In the genomic region with DNA sequence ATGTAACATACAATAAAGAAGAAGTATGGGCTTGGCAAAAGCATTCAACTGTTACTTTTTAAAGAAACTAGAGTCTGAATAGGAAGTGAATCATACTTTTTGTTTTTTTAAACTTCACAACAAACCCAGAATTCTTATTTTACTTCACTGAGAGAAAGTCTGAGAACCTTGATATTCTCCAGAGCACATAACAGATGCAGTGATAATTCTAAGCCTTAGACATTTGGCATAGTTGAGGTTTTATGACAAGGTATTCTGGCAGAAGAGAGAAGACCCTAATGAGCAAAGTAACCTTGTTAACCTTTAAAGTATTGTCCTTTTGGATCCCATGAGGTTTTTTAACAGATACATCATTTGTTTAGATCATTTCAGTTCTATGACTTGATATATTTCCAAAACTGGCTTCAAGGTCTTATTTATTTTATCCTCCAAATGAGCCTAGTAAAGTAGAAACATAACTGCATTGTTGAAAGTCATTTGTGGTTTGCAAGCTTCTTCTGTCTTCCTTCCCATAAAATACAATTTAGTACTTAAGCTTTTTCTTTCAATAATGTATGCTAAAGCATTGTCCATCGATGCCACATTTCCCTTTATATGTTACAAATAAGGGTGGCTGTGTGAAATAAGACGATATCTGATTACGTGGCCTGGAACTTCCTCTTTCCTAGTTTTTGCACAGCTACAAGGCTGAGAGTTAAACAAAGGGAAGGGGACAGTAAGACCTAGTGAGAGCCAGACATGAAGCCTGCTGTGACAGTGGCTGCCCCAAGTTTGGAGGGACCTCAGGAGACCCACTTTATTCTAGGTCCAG, we compare ENCODE assay signal across 15 cellular contexts.
DNase-seq lines count a peak whose midpoint lies in the region; ATAC-seq, FAIRE-seq and TF ChIP-seq lines count a peak whose summit lies in the region.
"Had no signal": no experiment of that assay in that cellular context is flagged by ENCODE, and none has a peak within 500 bp of the region (broad histone marks: within the 10 kb centered on the region; RNA-seq: fewer than 3 reads in every experiment).

No MANE protein-coding gene starts in this region.

- no TSS peak for BruUV-seq in IMR-90 (replicated peaks; lab: Mats Ljungman, UMichigan)

- FAIRE-seq in astrocyte (lab: Jason Lieb, UNC): no peak
- FAIRE-seq: D721Med had no signal

- H3K4me1 Mint-ChIP-seq in astrocyte (ENCODE audit: low read depth, unreplicated experiment): peaks cover 32% of the 10 kb centered on the region
- peaks cover 13% of the 10 kb centered on the region for H3K4me1 Mint-ChIP-seq in mesothelial cell of epicardium
- H3K4me1 Mint-ChIP-seq in CD8-positive, alpha-beta memory T cell: no peaks in the 10 kb centered on the region

- no peaks in the 10 kb centered on the region for H3K36me3 Mint-ChIP-seq in astrocyte (ENCODE audit: low read depth, unreplicated experiment)
- H3K36me3 Mint-ChIP-seq in mesothelial cell of epicardium: peaks cover 9% of the 10 kb centered on the region
- no peaks in the 10 kb centered on the region for H3K36me3 Mint-ChIP-seq in CD8-positive, alpha-beta memory T cell

- TF ChIP-seq RAD21 in IMR-90 (IDR thresholded peaks at IDR 0.05; ENCODE audit: low read length): no peak

- H2AFZ ChIP-seq in IMR-90 (replicated peaks; ENCODE audit: low read length, poor library complexity) (peak overlapping the region; percentile 75), astrocyte (ENCODE audit: low read depth, low read length) (peak overlapping the region; percentile 80)

- peak overlapping the region; percentile 88 for H2BK5ac ChIP-seq in IMR-90 (ENCODE audit: low read depth, low read length, poor library complexity, severe bottlenecking)

- CTCF ChIA-PET in IMR-90 (lab: Yijun Ruan, JAX): no interaction called here
- CTCF ChIA-PET in CD8-positive, alpha-beta memory T cell (lab: Charles Lee): no interaction called here

- H4K91ac ChIP-seq in IMR-90 (ENCODE audit: insufficient read depth, low read depth, low read length): peak overlapping the region; percentile 87

- TF ChIP-seq CTCF in IMR-90 (conservative IDR thresholded peaks at IDR 0.05; ENCODE audit: low read depth, low read length): no peak
- no peak for TF ChIP-seq CTCF in astrocyte (IDR thresholded peaks at IDR 0.05; ENCODE audit: insufficient read depth, low read depth, low read length)
- no peak for TF ChIP-seq CTCF in mesothelial cell of epicardium (IDR thresholded peaks at IDR 0.05; ENCODE audit: unreplicated experiment)

- POLR2A ChIA-PET in IMR-90 (lab: Charles Lee; ENCODE audit: unreplicated experiment): no interaction called here
- POLR2A ChIA-PET in CD8-positive, alpha-beta memory T cell (lab: Charles Lee): no interaction called here

- H3K36me3 ChIP-seq in BLaER1 treated with 17β-estradiol and CSF1 and Interleukin-3, amounts not matched to agents 10 nM and 100 nM: no peaks in the 10 kb centered on the region
- no peaks in the 10 kb centered on the region for H3K36me3 ChIP-seq in IMR-90 (ENCODE audit: control insufficient read depth, insufficient read depth, low read length)
- H3K36me3 ChIP-seq in astrocyte (ENCODE audit: insufficient read depth, low read length): no peaks in the 10 kb centered on the region
- H3K36me3 ChIP-seq in CD8-positive, alpha-beta memory T cell (ENCODE audit: insufficient read depth, low read length): no peaks in the 10 kb centered on the region
- H3K36me3 ChIP-seq: tibial nerve had no signal

- H3K23ac ChIP-seq in IMR-90 (ENCODE audit: low read depth, low read length): peak overlapping the region; percentile 90

- H3K27ac ChIP-seq in BLaER1 treated with 17β-estradiol and CSF1 and Interleukin-3, amounts not matched to agents 10 nM and 100 nM: peak overlapping the region in 8 of 11 experiments; percentile 24 to 84 (median 56); a peak in 12 of 22 replicates
- H3K27ac ChIP-seq in IMR-90 (ENCODE audit: insufficient read depth, low read length) (peak overlapping the region; percentile 57), astrocyte (ENCODE audit: low read depth, low read length) (peak overlapping the region; percentile 90)
- H3K27ac ChIP-seq in CD8-positive, alpha-beta memory T cell (ENCODE audit: low read depth, low read length): no peak overlapping the region

- H3K27me3 Mint-ChIP-seq in astrocyte (ENCODE audit: low read depth, unreplicated experiment) (no peaks in the 10 kb centered on the region), mesothelial cell of epicardium (ENCODE audit: low read depth) (no peaks in the 10 kb centered on the region)
- H3K27me3 Mint-ChIP-seq in CD8-positive, alpha-beta memory T cell: peaks cover 13 to 44% of the 10 kb centered on the region in 2 donors

- ATAC-seq in IMR-90 (ENCODE audit: low read depth) (peak; percentile 77), HG03442 (IDR thresholded peaks at IDR 0.05; ENCODE audit: unreplicated experiment) (no peak)
- ATAC-seq: activated CD8-positive, alpha-beta T cell treated with anti-CD3 and anti-CD28 coated beads, Interleukin-2, amount 10 ng/mL, durations not matched to agents 7 days and 5 days; left colon had no signal

- H4K20me1 ChIP-seq in BLaER1 treated with 17β-estradiol and CSF1 and Interleukin-3, amounts not matched to agents 10 nM and 100 nM: no peaks in the 10 kb centered on the region
- H4K20me1 ChIP-seq in IMR-90 (ENCODE audit: insufficient read depth, low read length): no peaks in the 10 kb centered on the region
- H4K20me1 ChIP-seq in astrocyte (ENCODE audit: insufficient read depth, low read length): no peaks in the 10 kb centered on the region

- peak overlapping the region; percentile 82 for H3K4ac ChIP-seq in IMR-90 (ENCODE audit: low read depth, low read length)

- H2BK120ac ChIP-seq in IMR-90 (ENCODE audit: low read depth, low read length): peak overlapping the region; percentile 95

- H3K4me3 Mint-ChIP-seq in astrocyte (ENCODE audit: unreplicated experiment): no peak overlapping the region
- no peak overlapping the region for H3K4me3 Mint-ChIP-seq in mesothelial cell of epicardium
- H3K4me3 Mint-ChIP-seq in CD8-positive, alpha-beta memory T cell: no peak overlapping the region
- H3K4me3 Mint-ChIP-seq: activated CD8-positive, alpha-beta T cell treated with anti-CD3 and anti-CD28 coated beads, Interleukin-2, amount 10 ng/mL, durations not matched to agents 7 days and 5 days had no signal

- no peaks in the 10 kb centered on the region for H3K79me2 ChIP-seq in astrocyte (ENCODE audit: insufficient read depth, low read length)

- no peak for TF ChIP-seq POLR2A in IMR-90 (IDR thresholded peaks at IDR 0.05; ENCODE audit: low read depth, low read length)

- H3K4me3 ChIP-seq in BLaER1 treated with 17β-estradiol and CSF1 and Interleukin-3, amounts not matched to agents 10 nM and 100 nM: no peak overlapping the region; a peak in 1 of 20 replicates
- H3K4me3 ChIP-seq in IMR-90 (ENCODE audit: insufficient read depth, low read depth, low read length) (no peak overlapping the region), astrocyte (ENCODE audit: insufficient read depth, low read depth, low read length) (no peak overlapping the region)
- H3K4me3 ChIP-seq in CD8-positive, alpha-beta memory T cell (ENCODE audit: low read length): no peak overlapping the region
- H3K4me3 ChIP-seq: tibial nerve had no signal

- peak overlapping the region; percentile 85 for H2AK9ac ChIP-seq in IMR-90 (replicated peaks; ENCODE audit: low read depth, low read length, poor library complexity)

- intact Hi-C loops in IMR-90 (cut with micrococcal nuclease): no loop called here

- peak overlapping the region; percentile 52 for H3K56ac ChIP-seq in IMR-90 (ENCODE audit: extremely low read depth, insufficient read depth, low read length)

- peak overlapping the region; percentile 82 for H2BK20ac ChIP-seq in IMR-90 (ENCODE audit: low read depth, low read length)

- H3K4me2 ChIP-seq in BLaER1 treated with 17β-estradiol and CSF1 and Interleukin-3, amounts not matched to agents 10 nM and 100 nM: peak overlapping the region in 8 of 11 experiments; percentile 11 to 91 (median 72); a peak in 14 of 22 replicates
- H3K4me2 ChIP-seq in IMR-90 (ENCODE audit: low read depth, low read length): peak overlapping the region; percentile 50; the same call in 1 of the 2 replicates
- peak overlapping the region; percentile 52 for H3K4me2 ChIP-seq in astrocyte (ENCODE audit: low read length)

- H3K9ac ChIP-seq in BLaER1 treated with 17β-estradiol and CSF1 and Interleukin-3, amounts not matched to agents 10 nM and 100 nM: peak overlapping the region in 4 of 11 experiments; percentile 33 to 68 (median 60); a peak in 7 of 22 replicates
- no peak overlapping the region for H3K9ac ChIP-seq in IMR-90 (ENCODE audit: low read depth, low read length)
- H3K9ac ChIP-seq in astrocyte (ENCODE audit: low read length): peak overlapping the region; percentile 59

- H4K5ac ChIP-seq in IMR-90 (ENCODE audit: low read depth, low read length): peak overlapping the region; percentile 89; the same call in 1 of the 2 replicates

- H3K27ac Mint-ChIP-seq in astrocyte (ENCODE audit: unreplicated experiment) (peak overlapping the region; percentile 71), mesothelial cell of epicardium (peak overlapping the region; percentile 73)
- no peak overlapping the region for H3K27ac Mint-ChIP-seq in CD8-positive, alpha-beta memory T cell
- H3K27ac Mint-ChIP-seq: activated CD8-positive, alpha-beta T cell treated with anti-CD3 and anti-CD28 coated beads, Interleukin-2, amount 10 ng/mL, durations not matched to agents 7 days and 5 days had no signal

- H3K14ac ChIP-seq in IMR-90 (replicated peaks; ENCODE audit: low read depth, low read length): peak overlapping the region; percentile 59

- in situ Hi-C loops in IMR-90 (cut with MboI; ENCODE audit: low sequenced_read_pairs): no loop called here

- peaks cover 0 to 44% (median 23%) of the 10 kb centered on the region in 10 experiments; a peak in 14 of 20 replicates for H3K4me1 ChIP-seq in BLaER1 treated with 17β-estradiol and CSF1 and Interleukin-3, amounts not matched to agents 10 nM and 100 nM
- H3K4me1 ChIP-seq in IMR-90 (ENCODE audit: control insufficient read depth, insufficient read depth, low read length) (peaks cover 12% of the 10 kb centered on the region), astrocyte (ENCODE audit: insufficient read depth, low read length) (peaks cover 29% of the 10 kb centered on the region)
- H3K4me1 ChIP-seq in CD8-positive, alpha-beta memory T cell (ENCODE audit: insufficient read depth, low read length): no peaks in the 10 kb centered on the region

- DNase-seq in IMR-90 (peak; percentile 74), astrocyte (ENCODE audit: low read depth) (peak; percentile 86), mesothelial cell of epicardium (ENCODE audit: low spot score in 2 of 2, unreplicated experiment in 2 of 2) (no peak), cerebellum (ENCODE audit: low spot score) (no peak)
- DNase-seq in stimulated activated CD4-positive, alpha-beta T cell treated with anti-CD3 and anti-CD28 coated beads, Interleukin-12 subunit alpha, Interleukin-12 subunit beta, amount 100 ng/mL, for 4 hours: no peak
- DNase-seq in CD8-positive, alpha-beta memory T cell: no peak
- DNase-seq: activated CD8-positive, alpha-beta T cell treated with anti-CD3 and anti-CD28 coated beads, Interleukin-2, amount 10 ng/mL, durations not matched to agents 7 days and 5 days; cortex of kidney; left colon; NCI-H69; stimulated activated CD4-positive, alpha-beta T cell treated with anti-CD3 and anti-CD28 coated beads, Interleukin-15, amount 100 ng/mL, for 24 hours had no signal

- H3K9me3 Mint-ChIP-seq in astrocyte (ENCODE audit: unreplicated experiment) (peaks cover 10% of the 10 kb centered on the region), mesothelial cell of epicardium (peaks cover 24% of the 10 kb centered on the region)
- H3K9me3 Mint-ChIP-seq in CD8-positive, alpha-beta memory T cell: peaks cover 0 to 4% (median 2%) of the 10 kb centered on the region in 5 donors

- peak overlapping the region; percentile 94 for H2BK15ac ChIP-seq in IMR-90 (ENCODE audit: low read depth, low read length)

- peak overlapping the region; percentile 59 for H2AK5ac ChIP-seq in IMR-90 (ENCODE audit: low read depth, low read length)

- H3K27me3 ChIP-seq in BLaER1 treated with 17β-estradiol and CSF1 and Interleukin-3, amounts not matched to agents 10 nM and 100 nM: no peaks in the 10 kb centered on the region
- no peaks in the 10 kb centered on the region for H3K27me3 ChIP-seq in IMR-90 (ENCODE audit: control insufficient read depth, insufficient read depth, low read length)
- no peaks in the 10 kb centered on the region for H3K27me3 ChIP-seq in astrocyte (ENCODE audit: insufficient read depth, low read length)
- H3K27me3 ChIP-seq in CD8-positive, alpha-beta memory T cell (ENCODE audit: insufficient read depth, low read length, poor library complexity, severe bottlenecking): no peaks in the 10 kb centered on the region
- H3K27me3 ChIP-seq: tibial nerve had no signal

- H3K9me1 ChIP-seq in IMR-90 (ENCODE audit: insufficient read depth, low read length): peaks cover 5% of the 10 kb centered on the region

- H3K18ac ChIP-seq in IMR-90 (ENCODE audit: low read depth, low read length): peak overlapping the region; percentile 93

- WGBS in IMR-90 (ENCODE audit: extremely low coverage in 2 of 2, insufficient read length in 1 of 2), 2 experiments: no CpG with 5 or more reads among the region's 3 CpGs

- H3K79me1 ChIP-seq in IMR-90 (ENCODE audit: low read depth in 1 of 2, low read length in 2 of 2): no peaks in the 10 kb centered on the region

- H3K9me3 ChIP-seq in BLaER1 treated with 17β-estradiol and CSF1 and Interleukin-3, amounts not matched to agents 10 nM and 100 nM (replicated peaks in 1 of 11): peaks cover 0 to 16% (median 5%) of the 10 kb centered on the region in 11 experiments; a peak in 9 of 22 replicates
- H3K9me3 ChIP-seq in IMR-90 (ENCODE audit: control insufficient read depth, insufficient read depth, low read length) (no peaks in the 10 kb centered on the region), astrocyte (ENCODE audit: insufficient read depth, low read depth, low read length) (no peaks in the 10 kb centered on the region)
- no peaks in the 10 kb centered on the region for H3K9me3 ChIP-seq in CD8-positive, alpha-beta memory T cell (ENCODE audit: low read length)
- H3K9me3 ChIP-seq: tibial nerve had no signal

- dilution Hi-C loops in IMR-90 (cut with HindIII; ENCODE audit: low sequenced_read_pairs, unreplicated experiment): no loop called here

- peak overlapping the region; percentile 72 to 87 for H4K8ac ChIP-seq in IMR-90 (ENCODE audit: low read depth in 2 of 2, low read length in 2 of 2)

Comparison
In these comparisons a context has a peak if more than half of its experiments do, and no peak if none do; other contexts are left out.
1. DNase-seq: peak in IMR-90 (single experiment) and astrocyte (single experiment); none in mesothelial cell of epicardium (0 of 2), cerebellum (single experiment), stimulated activated CD4-positive, alpha-beta T cell treated with anti-CD3 and anti-CD28 coated beads, Interleukin-12 subunit alpha, Interleukin-12 subunit beta, amount 100 ng/mL, for 4 hours (single experiment) and CD8-positive, alpha-beta memory T cell (0 of 5).
2. H3K27ac Mint-ChIP-seq: peak in astrocyte (single experiment) and mesothelial cell of epicardium (single experiment); none in CD8-positive, alpha-beta memory T cell (0 of 8).
3. Peak in every context shown above with its lines, with median percentiles within 50 percentile points of each other: H3K4me2 ChIP-seq.